17 cellular contexts compared by ENCODE assay signal in genomic region chr13:31310781-31311180, GRCh38.
DNase-seq lines count a peak whose midpoint lies in the region; ATAC-seq and TF ChIP-seq lines count a peak whose summit lies in the region.
"Had no signal": no experiment of that assay in that cellular context is flagged by ENCODE, and none has a peak within 500 bp of the region (broad histone marks: within the 10 kb centered on the region; RNA-seq: fewer than 3 reads in every experiment).

No MANE protein-coding gene starts in this region.

- H3K27ac ChIP-seq in heart left ventricle (peak overlapping the region in 8 of 12 donors; percentile 35 to 83 (median 72)), skeletal muscle tissue (ENCODE audit: low read depth, low read length) (peak overlapping the region; percentile 57)
- H3K27ac ChIP-seq: body of pancreas, neutrophil, SJSA1, skin epidermis, uterus had no signal

- ATAC-seq in heart left ventricle (peak; percentile 96 to 98 (median 97)), GM18909 (IDR thresholded peaks at IDR 0.05; ENCODE audit: poor library complexity, unreplicated experiment) (no peak)
- ATAC-seq: body of pancreas had no signal

- H3K4me1 ChIP-seq in heart left ventricle (peaks cover 0 to 17% (median 0%) of the 10 kb centered on the region in 12 donors), skeletal muscle tissue (ENCODE audit: control insufficient read depth in 3 of 3, insufficient read depth in 3 of 3, low read length in 3 of 3) (peaks cover 12 to 15% (median 14%) of the 10 kb centered on the region in 3 donors)
- H3K4me1 ChIP-seq: body of pancreas, SJSA1, uterus had no signal

- DNase-seq in NCI-H1417 (lab: John Stamatoyannopoulos, UW) (peak in 2 of 3 experiments; percentile 1 to 13), NCI-H1417 treated with DMSO at 0.1 percent for 48 hours (lab: John Stamatoyannopoulos, UW) (no peak), SHP77 treated with DMSO at 0.1 percent for 48 hours (lab: John Stamatoyannopoulos, UW) (peak; percentile 90), heart left ventricle (peak; percentile 44 to 79 (median 67)), SIG-M5 treated with dmso at 0.1 percent for 504 hours (lab: John Stamatoyannopoulos, UW; ENCODE audit: unreplicated experiment) (no peak)
- DNase-seq in stimulated activated CD4-positive, alpha-beta T cell treated with anti-CD3 and anti-CD28 coated beads, Interleukin-2, amount 100 ng/mL, for 48 hours: no peak
- DNase-seq: activated effector memory CD4-positive, alpha-beta T cell treated with anti-CD3 and anti-CD28 coated beads, Interleukin-2, amount 50 U/mL, for 16 hours; GOT3; NCI-H1436 treated with DMSO at 0.1 percent for 48 hours; stimulated activated naive CD4-positive, alpha-beta T cell treated with Interleukin-2 at 50 U/mL for 16 hours; uterus had no signal

- H3K4me3 ChIP-seq in heart left ventricle: no peak overlapping the region
- peak overlapping the region in 1 of 3 donors; percentile 22 for H3K4me3 ChIP-seq in skeletal muscle tissue (ENCODE audit: low read length in 3 of 3)
- H3K4me3 ChIP-seq: body of pancreas, SJSA1, skin epidermis, uterus had no signal

- peaks cover 0 to 20% (median 0%) of the 10 kb centered on the region in 9 donors for H3K36me3 ChIP-seq in heart left ventricle
- H3K36me3 ChIP-seq in skeletal muscle tissue (ENCODE audit: control insufficient read depth in 3 of 3, insufficient read depth in 3 of 3, low read length in 3 of 3): no peaks in the 10 kb centered on the region
- H3K36me3 ChIP-seq: neutrophil, SJSA1, uterus had no signal

- H3K9ac ChIP-seq in skeletal muscle tissue (ENCODE audit: low read depth in 1 of 3, low read length in 3 of 3): no peak overlapping the region

- H3K27me3 ChIP-seq in heart left ventricle (no peaks in the 10 kb centered on the region), skeletal muscle tissue (ENCODE audit: control insufficient read depth in 3 of 3, insufficient read depth in 3 of 3, low read length in 3 of 3) (no peaks in the 10 kb centered on the region)
- H3K27me3 ChIP-seq: body of pancreas, neutrophil, SJSA1, uterus had no signal

- no peak for TF ChIP-seq CTCF in heart left ventricle (IDR thresholded peaks at IDR 0.05)

- intact Hi-C loops in heart left ventricle (cut with DNase I): loop anchor here in 1 of 10 donors (5.0 kb wide), 1 partner anchor 43 kb away; no protein-coding TSS in a partner anchor

- 17 to 49% (median 38%) methylated on average over 2 to 3 of the region's 3 CpGs for WGBS in heart left ventricle, 4 donors

- no peak for TF ChIP-seq POLR2A in heart left ventricle (IDR thresholded peaks at IDR 0.05)

- H3K9me3 ChIP-seq in heart left ventricle (peaks cover 0 to 58% (median 20%) of the 10 kb centered on the region in 12 donors), skeletal muscle tissue (ENCODE audit: control insufficient read depth in 3 of 3, low read length in 3 of 3) (peaks cover 0 to 2% (median 0%) of the 10 kb centered on the region in 3 donors)

Comparison
In these comparisons a context has a peak if more than half of its experiments do, and no peak if none do; other contexts are left out.
1. DNase-seq: peak in NCI-H1417 (2 of 3), SHP77 treated with DMSO at 0.1 percent for 48 hours (single experiment) and heart left ventricle (5 of 5); none in NCI-H1417 treated with DMSO at 0.1 percent for 48 hours (single experiment), SIG-M5 treated with dmso at 0.1 percent for 504 hours (single experiment) and stimulated activated CD4-positive, alpha-beta T cell treated with anti-CD3 and anti-CD28 coated beads, Interleukin-2, amount 100 ng/mL, for 48 hours (0 of 2).